ENCODE assay signal across 18 cellular contexts in genomic region chr18:58538604-58539386, GRCh38.
DNase-seq lines count a peak whose midpoint lies in the region; ATAC-seq, FAIRE-seq and TF ChIP-seq lines count a peak whose summit lies in the region.
"Had no signal": no experiment of that assay in that cellular context is flagged by ENCODE, and none has a peak within 500 bp of the region (broad histone marks: within the 10 kb centered on the region; RNA-seq: fewer than 3 reads in every experiment).

No MANE protein-coding gene starts in this region.

- no peak for TF ChIP-seq RAD21 in GM12878 (IDR thresholded peaks at IDR 0.05; ENCODE audit: insufficient read depth, low read depth, low read length)

- intact Hi-C loops in CD14-positive monocyte (cut with micrococcal nuclease) = loop anchor here in 1 of 2 donors (10.0 kb wide), 1 partner anchor 66 kb away; no protein-coding TSS in a partner anchor
- intact Hi-C loops in GM12878 (cut with micrococcal nuclease; ENCODE audit: unreplicated experiment) = loop anchor here (10.0 kb wide), 2 partner anchors 426 to 606 kb away; no protein-coding TSS in a partner anchor

- BruUV-seq in GM12878 (replicated peaks; lab: Mats Ljungman, UMichigan) = no TSS peak

- no peak overlapping the region for H3K14ac ChIP-seq in mesenchymal stem cell (ENCODE audit: low read length in 2 of 2)

- H4K8ac ChIP-seq in mesenchymal stem cell (ENCODE audit: low read length) = no peak overlapping the region

- H3K27ac Mint-ChIP-seq in CD14-positive monocyte (peak overlapping the region; percentile 12 to 88 (median 72)), nephron progenitor cell (no peak overlapping the region)
- H3K27ac Mint-ChIP-seq: activated naive CD4-positive, alpha-beta T cell treated with anti-CD3 and anti-CD28 coated beads, Interleukin-2, amount 10 ng/mL, durations not matched to agents 7 days and 5 days; HFFc6; progenitor cell of endocrine pancreas had no signal

- H4K91ac ChIP-seq in mesenchymal stem cell (ENCODE audit: low read length) = no peak overlapping the region

- no peak overlapping the region for H3K18ac ChIP-seq in mesenchymal stem cell (ENCODE audit: low read depth in 1 of 2, low read length in 2 of 2)

- no peak overlapping the region for H2BK12ac ChIP-seq in mesenchymal stem cell (ENCODE audit: low read length in 2 of 2)

- H2AK5ac ChIP-seq in mesenchymal stem cell (ENCODE audit: low read length, severe bottlenecking) = peak overlapping the region; percentile 61

- POLR2A ChIA-PET in GM12878 (lab: Charles Lee) = interaction anchor here (0.6 to 7.4 kb wide), 13 partner anchors 10 to 426 kb away, joined by 3 to 76 read pairs (median 5); partner anchors contain the start of gene MALT1

- no peak overlapping the region for H2BK120ac ChIP-seq in mesenchymal stem cell (ENCODE audit: low read depth, low read length)

- H2AFZ ChIP-seq in GM12878 (ENCODE audit: control insufficient read depth, low read depth, low read length) = no peak overlapping the region
- no peak overlapping the region for H2AFZ ChIP-seq in mesenchymal stem cell (ENCODE audit: low read depth, low read length)

- H3K4me1 ChIP-seq in GM12878 (ENCODE audit: control insufficient read depth, insufficient read depth, low read length) (peaks cover 52% of the 10 kb centered on the region), mesenchymal stem cell (ENCODE audit: control insufficient read depth, insufficient read depth, low read depth, low read length) (peaks cover 35% of the 10 kb centered on the region)

- H2BK5ac ChIP-seq in mesenchymal stem cell (ENCODE audit: low read depth, low read length, poor library complexity, severe bottlenecking) = no peak overlapping the region

- FAIRE-seq in GM19239 (lab: Jason Lieb, UNC) (peak; percentile 90), GM12878 (lab: Jason Lieb, UNC) (no peak)

- 51% methylated on average over 3 of the region's 3 CpGs for WGBS in GM12878 (ENCODE audit: insufficient coverage, insufficient replicate concordance, low lambda C conversion rate, missing lambda C conversion rate)
- 71% methylated on average over 3 of the region's 3 CpGs for WGBS in mesenchymal stem cell

- H3K36me3 ChIP-seq in GM12878 (ENCODE audit: control insufficient read depth in 2 of 2, insufficient read depth in 2 of 2, low read length in 1 of 2) (peaks cover 0 to 2% of the 10 kb centered on the region in 2 experiments; a peak in 1 of 4 replicates), mesenchymal stem cell (ENCODE audit: control insufficient read depth in 1 of 2, insufficient read depth in 2 of 2, low read depth in 1 of 2, low read length in 2 of 2) (peaks cover 0 to 49% of the 10 kb centered on the region in 2 experiments)

- DNase-seq in CD14-positive monocyte (ENCODE audit: low spot score) (no peak), GM19239 (ENCODE audit: insufficient read length, low spot score) (no peak), GM12878 (ENCODE audit: low read depth, low spot score) (no peak), mesenchymal stem cell (peak; percentile 26), AG08396 (ENCODE audit: low spot score) (no peak), inferior parietal cortex (ENCODE audit: extremely low spot score) (no peak), DMS53 (lab: John Stamatoyannopoulos, UW) (no peak), nephron progenitor cell (no peak)
- DNase-seq: activated naive CD4-positive, alpha-beta T cell treated with anti-CD3 and anti-CD28 coated beads, Interleukin-2, amount 10 ng/mL, durations not matched to agents 7 days and 5 days; activated T-cell treated with anti-CD3 and anti-CD28 coated beads for 4 hours; AML-193; erythroblast; heart left ventricle; HFFc6; NCI-H1105 treated with DMSO at 0.1 percent for 48 hours; NK-92 treated with Interleukin-12 subunit alpha and Interleukin-12 subunit beta, amount 100 ng/mL, for 24 hours; SIG-M5 had no signal

- H4K20me1 ChIP-seq in GM12878 (ENCODE audit: control insufficient read depth, insufficient read depth) = no peaks in the 10 kb centered on the region

- H3K79me1 ChIP-seq in mesenchymal stem cell (replicated peaks; ENCODE audit: low read length, poor library complexity, severe bottlenecking) = peaks cover 26% of the 10 kb centered on the region

- H3K4me1 Mint-ChIP-seq in CD14-positive monocyte (peaks cover 76% of the 10 kb centered on the region), nephron progenitor cell (peaks cover 60% of the 10 kb centered on the region)

- H3K9me3 ChIP-seq in GM12878 (replicated peaks; ENCODE audit: control insufficient read depth, insufficient read depth, low read length) (no peaks in the 10 kb centered on the region), mesenchymal stem cell (ENCODE audit: control insufficient read depth, low read length) (no peaks in the 10 kb centered on the region)
- H3K9me3 ChIP-seq: heart left ventricle had no signal

- peak overlapping the region; percentile 74 for H3K4me3 ChIP-seq in GM12878
- no peak overlapping the region for H3K4me3 ChIP-seq in mesenchymal stem cell (ENCODE audit: insufficient read depth in 1 of 2, low read depth in 1 of 2, low read length in 2 of 2)
- H3K4me3 ChIP-seq: heart left ventricle had no signal

- H3K9me3 Mint-ChIP-seq in CD14-positive monocyte (peaks cover 0 to 4% (median 0%) of the 10 kb centered on the region in 7 donors), nephron progenitor cell (no peaks in the 10 kb centered on the region)
- H3K9me3 Mint-ChIP-seq: activated naive CD4-positive, alpha-beta T cell treated with anti-CD3 and anti-CD28 coated beads, Interleukin-2, amount 10 ng/mL, durations not matched to agents 7 days and 5 days; HFFc6 had no signal

- H3K79me2 ChIP-seq in GM12878 (ENCODE audit: control insufficient read depth, insufficient read depth, low read length) = peaks cover 63% of the 10 kb centered on the region

- peaks cover 6 to 16% (median 6%) of the 10 kb centered on the region in 3 donors for H3K27me3 Mint-ChIP-seq in CD14-positive monocyte (ENCODE audit: low read depth in 3 of 3)
- H3K27me3 Mint-ChIP-seq in nephron progenitor cell (ENCODE audit: low read depth, poor library complexity) = peaks cover 6% of the 10 kb centered on the region

- CTCF ChIA-PET in GM12878 (lab: Yijun Ruan, JAX) = interaction anchor here (0.7 to 20.7 kb wide), 15 partner anchors 10 to 393 kb away, joined by 3 to 743 read pairs (median 4); partner anchors contain the start of gene MALT1

- TF ChIP-seq CTCF in CD14-positive monocyte (IDR thresholded peaks at IDR 0.05) = no peak
- TF ChIP-seq CTCF in GM12878 (IDR thresholded peaks at IDR 0.05 in 2 of 3, conservative IDR thresholded peaks at IDR 0.05 in 1 of 3; ENCODE audit: control insufficient read depth in 2 of 3, extremely low read depth in 1 of 3, insufficient read depth in 1 of 3, low read depth in 3 of 3, low read length in 3 of 3) = no peak
- TF ChIP-seq CTCF in nephron progenitor cell (IDR thresholded peaks at IDR 0.05) = no peak

- no peak for TF ChIP-seq POLR2A in GM12878 (IDR thresholded peaks at IDR 0.05; ENCODE audit: low read depth, low read length)

- ATAC-seq in GM12878 = peak; percentile 6

- H3K36me3 Mint-ChIP-seq in CD14-positive monocyte (no peaks in the 10 kb centered on the region), nephron progenitor cell (ENCODE audit: low read depth) (no peaks in the 10 kb centered on the region)
- H3K36me3 Mint-ChIP-seq: activated naive CD4-positive, alpha-beta T cell treated with anti-CD3 and anti-CD28 coated beads, Interleukin-2, amount 10 ng/mL, durations not matched to agents 7 days and 5 days had no signal

- SMC1A ChIA-PET in GM12878 (lab: Charles Lee; ENCODE audit: uncharacterized antibody, unreplicated experiment) = interaction anchor here (0.7 to 22.2 kb wide), 20 partner anchors 10 to 603 kb away, joined by 3 to 682 read pairs (median 4); partner anchors contain the start of gene MALT1

- no peak for TF ChIP-seq EP300 in GM12878 (IDR thresholded peaks at IDR 0.05; ENCODE audit: borderline replicate concordance in 1 of 2, control insufficient read depth in 1 of 2, low read depth in 2 of 2, low read length in 2 of 2)

- RAD21 ChIA-PET in GM12878 (lab: Charles Lee; ENCODE audit: unreplicated experiment) = interaction anchor here (0.8 to 21.3 kb wide), 19 partner anchors 10 to 225 kb away, joined by 3 to 353 read pairs (median 10); partner anchors contain the start of gene MALT1

- H3K4me3 Mint-ChIP-seq in CD14-positive monocyte (no peak overlapping the region), nephron progenitor cell (no peak overlapping the region)
- H3K4me3 Mint-ChIP-seq: activated naive CD4-positive, alpha-beta T cell treated with anti-CD3 and anti-CD28 coated beads, Interleukin-2, amount 10 ng/mL, durations not matched to agents 7 days and 5 days; HFFc6 had no signal

- H3K9ac ChIP-seq in GM12878 (ENCODE audit: control insufficient read depth, insufficient read depth, low read length) = peak overlapping the region; percentile 88
- H3K9ac ChIP-seq in mesenchymal stem cell (ENCODE audit: low read length) = no peak overlapping the region

- no peak overlapping the region for H3K23ac ChIP-seq in mesenchymal stem cell (ENCODE audit: low read length in 2 of 2)

- peak overlapping the region; percentile 100 for H3K27ac ChIP-seq in GM12878 (ENCODE audit: control insufficient read depth, insufficient read depth)
- peak overlapping the region; percentile 46 for H3K27ac ChIP-seq in mesenchymal stem cell (ENCODE audit: low read length, poor library complexity, severe bottlenecking)

- in situ Hi-C loops in GM12878 (cut with MboI) = no loop called here

- H3K27me3 ChIP-seq in GM12878 (replicated peaks in 1 of 2; ENCODE audit: control insufficient read depth in 2 of 2, insufficient read depth in 2 of 2, low read length in 1 of 2) (no peaks in the 10 kb centered on the region), mesenchymal stem cell (ENCODE audit: control insufficient read depth in 1 of 2, insufficient read depth in 1 of 2, low read length in 2 of 2) (no peaks in the 10 kb centered on the region)
- H3K27me3 ChIP-seq: heart left ventricle had no signal

- H3K4me2 ChIP-seq in GM12878 (ENCODE audit: control insufficient read depth, insufficient read depth) (peak overlapping the region; percentile 76), mesenchymal stem cell (ENCODE audit: low read length, poor library complexity, severe bottlenecking) (no peak overlapping the region)

- no peak overlapping the region for H2BK15ac ChIP-seq in mesenchymal stem cell (ENCODE audit: low read depth, poor library complexity, severe bottlenecking)

- no peak overlapping the region for H3K4ac ChIP-seq in mesenchymal stem cell (ENCODE audit: low read depth in 1 of 2, low read length in 2 of 2)

TF ChIP-seq in GM12878, 131 proteins besides CTCF, POLR2A, EP300 and RAD21 (continues in another document):
- TF ChIP-seq ASH2L (IDR thresholded peaks at IDR 0.05; ENCODE audit: borderline replicate concordance, low read depth) (no peak), PBX3 (IDR thresholded peaks at IDR 0.05; ENCODE audit: insufficient replicate concordance, low read depth, low read length) (peak; percentile 90)
